Comparison of ENCODE assay signal across 22 cellular contexts in genomic region chr6:163872335-163872734, GRCh38.
DNase-seq lines count a peak whose midpoint lies in the region; TF ChIP-seq lines count a peak whose summit lies in the region.
"Had no signal": no experiment of that assay in that cellular context is flagged by ENCODE, and none has a peak within 500 bp of the region (broad histone marks: within the 10 kb centered on the region; RNA-seq: fewer than 3 reads in every experiment).

No MANE protein-coding gene starts in this region.

- H3K27me3 ChIP-seq in prostate gland (replicated peaks; ENCODE audit: insufficient read depth): no peaks in the 10 kb centered on the region
- H3K27me3 ChIP-seq: body of pancreas, dorsolateral prefrontal cortex, esophagus muscularis mucosa, ovary had no signal

- peak overlapping the region; percentile 15; the same call in 1 of the 2 replicates for H3K4me3 ChIP-seq in SK-N-MC
- no peak overlapping the region for H3K4me3 ChIP-seq in fibroblast of mammary gland (ENCODE audit: control insufficient read depth, low read depth, low read length)
- H3K4me3 ChIP-seq in prostate gland: no peak overlapping the region
- no peak overlapping the region for H3K4me3 ChIP-seq in lower leg skin (ENCODE audit: low read depth, poor library complexity, severe bottlenecking)
- H3K4me3 ChIP-seq: body of pancreas, dorsolateral prefrontal cortex, esophagus muscularis mucosa, ovary, skin epidermis had no signal

- H3K27ac ChIP-seq in SK-N-MC (peak overlapping the region; percentile 35; the same call in 1 of the 2 replicates), prostate gland (no peak overlapping the region)
- H3K27ac ChIP-seq: body of pancreas, C4-2B, dorsolateral prefrontal cortex, esophagus muscularis mucosa, ovary, skin epidermis had no signal

- no peaks in the 10 kb centered on the region for H3K4me1 ChIP-seq in prostate gland (replicated peaks)
- H3K4me1 ChIP-seq: body of pancreas, esophagus muscularis mucosa had no signal

- H3K9me3 ChIP-seq in SK-N-MC (ENCODE audit: low read depth, low read length) (no peaks in the 10 kb centered on the region), prostate gland (no peaks in the 10 kb centered on the region)
- H3K9me3 ChIP-seq: body of pancreas, esophagus muscularis mucosa, ovary had no signal

- no peak for TF ChIP-seq CTCF in fibroblast of mammary gland (conservative IDR thresholded peaks at IDR 0.05; ENCODE audit: control insufficient read depth, insufficient read depth, low read depth, low read length)
- TF ChIP-seq CTCF in prostate gland (IDR thresholded peaks at IDR 0.05): no peak
- no peak for TF ChIP-seq CTCF in lower leg skin (IDR thresholded peaks at IDR 0.05)

- DNase-seq in ELR (ENCODE audit: low read depth) (peak; percentile 63), SK-N-MC (ENCODE audit: low read depth, low spot score) (peak; percentile 37), fibroblast of mammary gland (ENCODE audit: low read depth) (peak; percentile 92), prostate gland (ENCODE audit: low spot score) (peak; percentile 37), lower leg skin (ENCODE audit: low spot score in 2 of 2) (no peak), globus pallidus (ENCODE audit: low spot score) (no peak)
- no peak for DNase-seq in stimulated activated CD4-positive, alpha-beta T cell treated with anti-CD3 and anti-CD28 coated beads, Interleukin-2, amount 100 ng/mL, for 24 hours
- DNase-seq in activated CD8-positive, alpha-beta memory T cell treated with anti-CD3 and anti-CD28 coated beads, Interleukin-2, amount 50 U/mL, for 4 hours: no peak
- DNase-seq: activated CD4-positive, CD25-positive, alpha-beta regulatory T cell; activated CD8-positive, alpha-beta memory T cell treated with anti-CD3 and anti-CD28 coated beads, Interleukin-2, amount 10 ng/mL, durations not matched to agents 7 days and 5 days; activated gamma-delta T cell; body of pancreas; DMS79; dorsolateral prefrontal cortex; NCI-H187; NCI-H446; ovary; SHP77 treated with DMSO at 0.1 percent for 48 hours; T-helper 2 cell had no signal

- H3K36me3 ChIP-seq in SK-N-MC (ENCODE audit: insufficient read depth, low read length) (no peaks in the 10 kb centered on the region), prostate gland (no peaks in the 10 kb centered on the region)
- H3K36me3 ChIP-seq: esophagus muscularis mucosa, ovary had no signal

- H3K9ac ChIP-seq in SK-N-MC (ENCODE audit: insufficient read length): no peak overlapping the region

- intact Hi-C loops in prostate gland (cut with DNase I): no loop called here
- intact Hi-C loops in lower leg skin (cut with DNase I; ENCODE audit: low total_unique reads): no loop called here

- 23% methylated on average over 6 of the region's 6 CpGs for WGBS in prostate gland
- 37 to 44% methylated on average over 6 of the region's 6 CpGs for WGBS in lower leg skin, 2 donors

- TF ChIP-seq POLR2A in prostate gland (IDR thresholded peaks at IDR 0.05) (no peak), lower leg skin (IDR thresholded peaks at IDR 0.05) (no peak)

Comparison
In these comparisons a context has a peak if more than half of its experiments do, and no peak if none do; other contexts are left out.
1. DNase-seq: peak in ELR (single experiment), SK-N-MC (single experiment), fibroblast of mammary gland (single experiment) and prostate gland (single experiment); none in stimulated activated CD4-positive, alpha-beta T cell treated with anti-CD3 and anti-CD28 coated beads, Interleukin-2, amount 100 ng/mL, for 24 hours (0 of 2), lower leg skin (0 of 2), activated CD8-positive, alpha-beta memory T cell treated with anti-CD3 and anti-CD28 coated beads, Interleukin-2, amount 50 U/mL, for 4 hours (single experiment) and globus pallidus (single experiment).